Comparison of ENCODE assay signal across 1 cellular context in genomic region chr5:112706446-112707016, GRCh38.
TF ChIP-seq lines count a peak whose summit lies in the region.

No MANE protein-coding gene starts in this region.

TF ChIP-seq in HepG2, 621 proteins besides CTCF, POLR2A, EP300 and RAD21:
- TF ChIP-seq ATF4 (CRISPR knock-in tag; IDR thresholded peaks at IDR 0.05) (0 out of 4 replicates have a peak, but pooled peaks of 1 of the 2 experiments have one; percentile 27), CREB1 (IDR thresholded peaks at IDR 0.05) (no peak), CREB1 (CRISPR knock-in tag; IDR thresholded peaks at IDR 0.05) (0 out of 2 replicates have a peak, but pooled peaks have one; percentile 14), ZNF446 (CRISPR knock-in tag; IDR thresholded peaks at IDR 0.05) (no peak), YY1 (IDR thresholded peaks at IDR 0.05; ENCODE audit: insufficient read depth, insufficient replicate concordance, low read depth, low read length) (no peak), GTF3A (CRISPR knock-in tag; conservative IDR thresholded peaks at IDR 0.05) (no peak), DNMT3B (CRISPR knock-in tag; conservative IDR thresholded peaks at IDR 0.05) (no peak), ZNF30 (CRISPR knock-in tag; IDR thresholded peaks at IDR 0.05) (no peak), KDM6A (CRISPR knock-in tag; IDR thresholded peaks at IDR 0.05; ENCODE audit: low read depth) (no peak), ZNF234 (CRISPR knock-in tag; conservative IDR thresholded peaks at IDR 0.05) (no peak), CBX2 (IDR thresholded peaks at IDR 0.05; ENCODE audit: low read depth, low read length) (no peak), CBX2 (CRISPR knock-in tag; IDR thresholded peaks at IDR 0.05; ENCODE audit: low read depth) (no peak), MBD4 (IDR thresholded peaks at IDR 0.05; ENCODE audit: borderline replicate concordance, low read length) (no peak)
- TF ChIP-seq, protein P1, sequence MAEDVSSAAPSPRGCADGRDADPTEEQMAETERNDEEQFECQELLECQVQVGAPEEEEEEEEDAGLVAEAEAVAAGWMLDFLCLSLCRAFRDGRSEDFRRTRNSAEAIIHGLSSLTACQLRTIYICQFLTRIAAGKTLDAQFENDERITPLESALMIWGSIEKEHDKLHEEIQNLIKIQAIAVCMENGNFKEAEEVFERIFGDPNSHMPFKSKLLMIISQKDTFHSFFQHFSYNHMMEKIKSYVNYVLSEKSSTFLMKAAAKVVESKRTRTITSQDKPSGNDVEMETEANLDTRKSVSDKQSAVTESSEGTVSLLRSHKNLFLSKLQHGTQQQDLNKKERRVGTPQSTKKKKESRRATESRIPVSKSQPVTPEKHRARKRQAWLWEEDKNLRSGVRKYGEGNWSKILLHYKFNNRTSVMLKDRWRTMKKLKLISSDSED (CRISPR knock-in tag; IDR thresholded peaks at IDR 0.05) = no peak
- TF ChIP-seq, protein P2, sequence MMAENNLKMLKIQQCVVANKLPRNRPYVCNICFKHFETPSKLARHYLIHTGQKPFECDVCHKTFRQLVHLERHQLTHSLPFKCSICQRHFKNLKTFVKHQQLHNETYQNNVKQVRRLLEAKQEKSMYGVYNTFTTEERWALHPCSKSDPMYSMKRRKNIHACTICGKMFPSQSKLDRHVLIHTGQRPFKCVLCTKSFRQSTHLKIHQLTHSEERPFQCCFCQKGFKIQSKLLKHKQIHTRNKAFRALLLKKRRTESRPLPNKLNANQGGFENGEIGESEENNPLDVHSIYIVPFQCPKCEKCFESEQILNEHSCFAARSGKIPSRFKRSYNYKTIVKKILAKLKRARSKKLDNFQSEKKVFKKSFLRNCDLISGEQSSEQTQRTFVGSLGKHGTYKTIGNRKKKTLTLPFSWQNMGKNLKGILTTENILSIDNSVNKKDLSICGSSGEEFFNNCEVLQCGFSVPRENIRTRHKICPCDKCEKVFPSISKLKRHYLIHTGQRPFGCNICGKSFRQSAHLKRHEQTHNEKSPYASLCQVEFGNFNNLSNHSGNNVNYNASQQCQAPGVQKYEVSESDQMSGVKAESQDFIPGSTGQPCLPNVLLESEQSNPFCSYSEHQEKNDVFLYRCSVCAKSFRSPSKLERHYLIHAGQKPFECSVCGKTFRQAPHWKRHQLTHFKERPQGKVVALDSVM (CRISPR knock-in tag; IDR thresholded peaks at IDR 0.05) = no peak
